8 cellular contexts compared by ENCODE assay signal in genomic region chr4:184805462-184806245, GRCh38. TPM values are rescaled to one million over a fixed set of nuclear protein-coding genes. Genes with fewer than 3 reads are reported as not detected.
A peak's percentile ranks its signal among the peaks of the same experiment; 100 is the strongest.
DNase-seq lines count a peak whose midpoint lies in the region; ATAC-seq and TF ChIP-seq lines count a peak whose summit lies in the region.

No MANE protein-coding gene starts in this region.

- ATAC-seq in GM21619 (IDR thresholded peaks at IDR 0.05; ENCODE audit: unreplicated experiment) (peak; percentile 66), esophagus mucosa (peak; percentile 94)

- H3K27ac ChIP-seq in C4-2B (peak overlapping the region; percentile 94), prostate gland (peak overlapping the region; percentile 81 to 89)

- intact Hi-C loops in prostate gland (cut with DNase I) = no loop called here

- WGBS in prostate gland = 58% methylated on average over 12 of the region's 12 CpGs

- H3K9me3 ChIP-seq in prostate gland = no peaks in the 10 kb centered on the region

- peak; percentile 32 for TF ChIP-seq POLR2A in prostate gland (IDR thresholded peaks at IDR 0.05)

- peaks cover 17% of the 10 kb centered on the region for H3K4me1 ChIP-seq in prostate gland (replicated peaks)

- peak overlapping the region in 1 of 2 donors; percentile 32 for H3K4me3 ChIP-seq in prostate gland

- H3K36me3 ChIP-seq in prostate gland = no peaks in the 10 kb centered on the region

- DNase-seq in NCI-H2171 treated with DMSO at 0.1 percent for 48 hours (lab: John Stamatoyannopoulos, UW) (peak; percentile 41), prostate gland (ENCODE audit: low spot score) (peak; percentile 85), hepatic stellate cell (ENCODE audit: low spot score) (no peak)
- DNase-seq in stimulated activated CD4-positive, alpha-beta T cell treated with anti-CD3 and anti-CD28 coated beads, Interleukin-12 subunit alpha, Interleukin-12 subunit beta, amount 100 ng/mL, for 4 hours = no peak
- no peak for DNase-seq in activated CD4-positive, alpha-beta T cell treated with anti-CD3 and anti-CD28 coated beads for 4 hours

- TF ChIP-seq CTCF in C4-2B (conservative IDR thresholded peaks at IDR 0.05) (no peak; the same call in 1 of the 2 replicates), prostate gland (IDR thresholded peaks at IDR 0.05) (peak in 1 of 4 experiments; percentile 28)

- H3K27me3 ChIP-seq in prostate gland (replicated peaks; ENCODE audit: insufficient read depth) = no peaks in the 10 kb centered on the region

RNA-seq across cellular contexts. Expression of gene ACSL1, which starts 20.1 kb away (rescaled TPM):
- 74.3 TPM for total RNA-seq in esophagus mucosa
- 100 to 1,000 TPM in 1 of 2 donors, 10 to 100 TPM in 1; 71.7 to 157 TPM for total RNA-seq in prostate gland

Comparison
In these comparisons a context has a peak if more than half of its experiments do, and no peak if none do; other contexts are left out.
1. DNase-seq: peak in NCI-H2171 treated with DMSO at 0.1 percent for 48 hours (single experiment) and prostate gland (single experiment); none in hepatic stellate cell (single experiment), stimulated activated CD4-positive, alpha-beta T cell treated with anti-CD3 and anti-CD28 coated beads, Interleukin-12 subunit alpha, Interleukin-12 subunit beta, amount 100 ng/mL, for 4 hours (single experiment) and activated CD4-positive, alpha-beta T cell treated with anti-CD3 and anti-CD28 coated beads for 4 hours (0 of 2).